1 cellular context compared by ENCODE assay signal in the genomic region with DNA sequence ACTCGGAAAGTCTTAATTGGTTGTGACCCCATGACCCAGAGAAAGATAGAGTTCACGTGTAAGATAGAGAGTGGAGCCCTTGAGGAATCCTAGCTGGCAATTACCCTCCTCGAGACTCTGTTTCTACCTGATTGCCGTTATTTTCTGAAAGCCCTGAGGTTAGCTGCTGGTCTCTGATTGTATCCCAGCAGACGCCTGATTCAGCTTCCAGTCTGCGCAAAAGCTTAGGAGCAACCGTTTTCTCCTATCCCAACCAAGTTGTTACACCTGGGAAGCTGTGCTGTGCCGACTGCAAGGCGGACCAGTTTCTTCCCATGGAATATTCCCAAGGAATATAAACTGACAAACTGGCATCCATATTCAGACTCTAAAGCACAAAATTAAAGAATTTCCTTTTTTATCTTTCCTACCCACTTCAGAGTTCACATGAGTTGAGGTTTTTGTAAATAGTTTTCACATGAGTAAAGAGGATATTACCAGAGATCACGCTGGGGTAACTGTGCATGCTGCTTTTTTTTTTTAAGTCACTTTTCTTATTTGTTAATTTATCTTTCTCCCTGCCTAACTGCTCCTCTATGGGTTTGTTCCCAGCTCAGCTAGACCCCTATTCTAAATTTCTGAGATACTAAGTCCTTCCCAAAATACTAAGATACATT.
TF ChIP-seq lines count a peak whose summit lies in the region.

No MANE protein-coding gene starts in this region.

TF ChIP-seq in H1, 55 proteins besides CTCF, POLR2A, EP300 and RAD21:
- TF ChIP-seq, protein P1, sequence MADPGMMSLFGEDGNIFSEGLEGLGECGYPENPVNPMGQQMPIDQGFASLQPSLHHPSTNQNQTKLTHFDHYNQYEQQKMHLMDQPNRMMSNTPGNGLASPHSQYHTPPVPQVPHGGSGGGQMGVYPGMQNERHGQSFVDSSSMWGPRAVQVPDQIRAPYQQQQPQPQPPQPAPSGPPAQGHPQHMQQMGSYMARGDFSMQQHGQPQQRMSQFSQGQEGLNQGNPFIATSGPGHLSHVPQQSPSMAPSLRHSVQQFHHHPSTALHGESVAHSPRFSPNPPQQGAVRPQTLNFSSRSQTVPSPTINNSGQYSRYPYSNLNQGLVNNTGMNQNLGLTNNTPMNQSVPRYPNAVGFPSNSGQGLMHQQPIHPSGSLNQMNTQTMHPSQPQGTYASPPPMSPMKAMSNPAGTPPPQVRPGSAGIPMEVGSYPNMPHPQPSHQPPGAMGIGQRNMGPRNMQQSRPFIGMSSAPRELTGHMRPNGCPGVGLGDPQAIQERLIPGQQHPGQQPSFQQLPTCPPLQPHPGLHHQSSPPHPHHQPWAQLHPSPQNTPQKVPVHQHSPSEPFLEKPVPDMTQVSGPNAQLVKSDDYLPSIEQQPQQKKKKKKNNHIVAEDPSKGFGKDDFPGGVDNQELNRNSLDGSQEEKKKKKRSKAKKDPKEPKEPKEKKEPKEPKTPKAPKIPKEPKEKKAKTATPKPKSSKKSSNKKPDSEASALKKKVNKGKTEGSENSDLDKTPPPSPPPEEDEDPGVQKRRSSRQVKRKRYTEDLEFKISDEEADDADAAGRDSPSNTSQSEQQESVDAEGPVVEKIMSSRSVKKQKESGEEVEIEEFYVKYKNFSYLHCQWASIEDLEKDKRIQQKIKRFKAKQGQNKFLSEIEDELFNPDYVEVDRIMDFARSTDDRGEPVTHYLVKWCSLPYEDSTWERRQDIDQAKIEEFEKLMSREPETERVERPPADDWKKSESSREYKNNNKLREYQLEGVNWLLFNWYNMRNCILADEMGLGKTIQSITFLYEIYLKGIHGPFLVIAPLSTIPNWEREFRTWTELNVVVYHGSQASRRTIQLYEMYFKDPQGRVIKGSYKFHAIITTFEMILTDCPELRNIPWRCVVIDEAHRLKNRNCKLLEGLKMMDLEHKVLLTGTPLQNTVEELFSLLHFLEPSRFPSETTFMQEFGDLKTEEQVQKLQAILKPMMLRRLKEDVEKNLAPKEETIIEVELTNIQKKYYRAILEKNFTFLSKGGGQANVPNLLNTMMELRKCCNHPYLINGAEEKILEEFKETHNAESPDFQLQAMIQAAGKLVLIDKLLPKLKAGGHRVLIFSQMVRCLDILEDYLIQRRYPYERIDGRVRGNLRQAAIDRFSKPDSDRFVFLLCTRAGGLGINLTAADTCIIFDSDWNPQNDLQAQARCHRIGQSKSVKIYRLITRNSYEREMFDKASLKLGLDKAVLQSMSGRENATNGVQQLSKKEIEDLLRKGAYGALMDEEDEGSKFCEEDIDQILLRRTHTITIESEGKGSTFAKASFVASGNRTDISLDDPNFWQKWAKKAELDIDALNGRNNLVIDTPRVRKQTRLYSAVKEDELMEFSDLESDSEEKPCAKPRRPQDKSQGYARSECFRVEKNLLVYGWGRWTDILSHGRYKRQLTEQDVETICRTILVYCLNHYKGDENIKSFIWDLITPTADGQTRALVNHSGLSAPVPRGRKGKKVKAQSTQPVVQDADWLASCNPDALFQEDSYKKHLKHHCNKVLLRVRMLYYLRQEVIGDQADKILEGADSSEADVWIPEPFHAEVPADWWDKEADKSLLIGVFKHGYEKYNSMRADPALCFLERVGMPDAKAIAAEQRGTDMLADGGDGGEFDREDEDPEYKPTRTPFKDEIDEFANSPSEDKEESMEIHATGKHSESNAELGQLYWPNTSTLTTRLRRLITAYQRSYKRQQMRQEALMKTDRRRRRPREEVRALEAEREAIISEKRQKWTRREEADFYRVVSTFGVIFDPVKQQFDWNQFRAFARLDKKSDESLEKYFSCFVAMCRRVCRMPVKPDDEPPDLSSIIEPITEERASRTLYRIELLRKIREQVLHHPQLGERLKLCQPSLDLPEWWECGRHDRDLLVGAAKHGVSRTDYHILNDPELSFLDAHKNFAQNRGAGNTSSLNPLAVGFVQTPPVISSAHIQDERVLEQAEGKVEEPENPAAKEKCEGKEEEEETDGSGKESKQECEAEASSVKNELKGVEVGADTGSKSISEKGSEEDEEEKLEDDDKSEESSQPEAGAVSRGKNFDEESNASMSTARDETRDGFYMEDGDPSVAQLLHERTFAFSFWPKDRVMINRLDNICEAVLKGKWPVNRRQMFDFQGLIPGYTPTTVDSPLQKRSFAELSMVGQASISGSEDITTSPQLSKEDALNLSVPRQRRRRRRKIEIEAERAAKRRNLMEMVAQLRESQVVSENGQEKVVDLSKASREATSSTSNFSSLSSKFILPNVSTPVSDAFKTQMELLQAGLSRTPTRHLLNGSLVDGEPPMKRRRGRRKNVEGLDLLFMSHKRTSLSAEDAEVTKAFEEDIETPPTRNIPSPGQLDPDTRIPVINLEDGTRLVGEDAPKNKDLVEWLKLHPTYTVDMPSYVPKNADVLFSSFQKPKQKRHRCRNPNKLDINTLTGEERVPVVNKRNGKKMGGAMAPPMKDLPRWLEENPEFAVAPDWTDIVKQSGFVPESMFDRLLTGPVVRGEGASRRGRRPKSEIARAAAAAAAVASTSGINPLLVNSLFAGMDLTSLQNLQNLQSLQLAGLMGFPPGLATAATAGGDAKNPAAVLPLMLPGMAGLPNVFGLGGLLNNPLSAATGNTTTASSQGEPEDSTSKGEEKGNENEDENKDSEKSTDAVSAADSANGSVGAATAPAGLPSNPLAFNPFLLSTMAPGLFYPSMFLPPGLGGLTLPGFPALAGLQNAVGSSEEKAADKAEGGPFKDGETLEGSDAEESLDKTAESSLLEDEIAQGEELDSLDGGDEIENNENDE (IDR thresholded peaks at IDR 0.05; ENCODE audit: insufficient replicate concordance, low read length), result no peak
- TF ChIP-seq CREB1 (IDR thresholded peaks at IDR 0.05), result 0 out of 2 replicates have a peak, but pooled peaks have one; percentile 4
TF ChIP-seq in H1: peak in this region for 1.
